ENCODE assay signal across 8 cellular contexts in the genomic region with DNA sequence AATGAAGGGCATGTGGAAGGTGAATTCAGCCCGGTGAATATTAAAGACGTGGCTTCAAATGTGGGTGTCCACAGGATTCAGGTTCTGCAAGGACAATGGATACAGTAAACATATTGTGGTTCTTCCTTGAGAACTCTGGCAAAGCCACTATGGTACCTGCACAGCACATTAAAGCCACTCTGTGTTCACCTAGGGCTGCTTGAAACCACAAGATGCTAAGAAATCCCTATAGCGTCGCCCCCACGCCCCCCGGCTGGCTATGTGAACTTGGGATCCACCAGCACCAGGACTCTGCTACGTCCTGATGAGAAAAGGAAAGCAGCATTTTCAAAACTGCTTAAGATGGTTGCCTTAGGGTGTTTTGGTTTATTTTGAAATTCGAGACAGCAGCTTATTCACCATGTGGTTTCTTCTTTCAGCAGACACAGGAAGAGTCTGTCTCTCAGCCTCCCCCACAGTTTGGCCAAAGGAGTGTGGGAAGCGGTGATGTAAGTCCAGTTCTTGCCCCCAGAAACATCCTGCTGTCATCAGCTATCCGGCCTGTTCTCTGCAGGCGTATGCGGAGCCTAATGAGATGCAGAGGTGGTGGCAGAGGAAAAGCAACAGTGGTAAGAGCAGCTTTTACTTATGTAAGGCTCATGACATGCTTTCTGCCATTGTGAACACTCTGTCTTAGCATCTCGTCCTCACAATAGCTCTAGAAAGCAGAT.
DNase-seq lines count a peak whose midpoint lies in the region; ATAC-seq and TF ChIP-seq lines count a peak whose summit lies in the region.

No MANE protein-coding gene starts in this region.

- in situ Hi-C loops in GM13976 (cut with MboI; ENCODE audit: low sequenced_read_pairs, unreplicated experiment) (no loop called here), Panc1 (cut with HindIII; ENCODE audit: low pct_unique_long_range_greater_than_20kb, low sequenced_read_pairs) (no loop called here)

- peaks cover 29% of the 10 kb centered on the region for H3K36me3 ChIP-seq in Panc1 (ENCODE audit: control insufficient read depth, insufficient read depth, low read length)
- H3K36me3 ChIP-seq in gastroesophageal sphincter, result peaks cover 0 to 38% of the 10 kb centered on the region in 2 donors

- H3K4me1 Mint-ChIP-seq in activated T-helper 2 cell treated with anti-CD3 and anti-CD28 coated beads, Interferon-gamma antibody, Interleukin-2, Interleukin-4, amounts not matched to agents 10 μg/mL and 5 μg/mL and 100 μg/mL, durations not matched to agents 14 hours and 24 hours and 36 hours (ENCODE audit: low read depth), result peaks cover 58% of the 10 kb centered on the region

- 43 to 93% methylated on average over 2 to 6 of the region's 13 CpGs for WGBS in gastroesophageal sphincter (ENCODE audit: low coverage in 1 of 2), 2 donors

- CTCF ChIA-PET in Panc1 (lab: Charles Lee), result no interaction called here

- TF ChIP-seq EP300 in gastroesophageal sphincter (IDR thresholded peaks at IDR 0.05), result no peak

- no peaks in the 10 kb centered on the region for H3K27me3 ChIP-seq in Panc1 (ENCODE audit: control insufficient read depth, insufficient read depth, low read length)
- no peaks in the 10 kb centered on the region for H3K27me3 ChIP-seq in gastroesophageal sphincter

- H3K9me3 ChIP-seq in Panc1 (ENCODE audit: control insufficient read depth, insufficient read depth, low read depth, low read length) (no peaks in the 10 kb centered on the region), gastroesophageal sphincter (no peaks in the 10 kb centered on the region)

- H3K27ac ChIP-seq in Panc1 (ENCODE audit: low read length) (no peak overlapping the region), gastroesophageal sphincter (peak overlapping the region; percentile 55 to 85 (median 76))

- peak overlapping the region; percentile 67 for H3K27ac Mint-ChIP-seq in activated T-helper 2 cell treated with anti-CD3 and anti-CD28 coated beads, Interferon-gamma antibody, Interleukin-2, Interleukin-4, amounts not matched to agents 10 μg/mL and 5 μg/mL and 100 μg/mL, durations not matched to agents 14 hours and 24 hours and 36 hours

- peaks cover 75% of the 10 kb centered on the region for H3K36me3 Mint-ChIP-seq in activated T-helper 2 cell treated with anti-CD3 and anti-CD28 coated beads, Interferon-gamma antibody, Interleukin-2, Interleukin-4, amounts not matched to agents 10 μg/mL and 5 μg/mL and 100 μg/mL, durations not matched to agents 14 hours and 24 hours and 36 hours (ENCODE audit: low read depth)

- intact Hi-C loops in Panc1 (cut with micrococcal nuclease; ENCODE audit: unreplicated experiment), result no loop called here
- intact Hi-C loops in activated T-helper 2 cell treated with anti-CD3 and anti-CD28 coated beads, Interferon-gamma antibody, Interleukin-2, Interleukin-4, amounts not matched to agents 10 μg/mL and 5 μg/mL and 100 μg/mL, durations not matched to agents 14 hours and 24 hours and 36 hours (cut with micrococcal nuclease), result loop anchor here (1.0 to 5.0 kb wide), 2 partner anchors 29 to 49 kb away; no protein-coding TSS in a partner anchor

- peak overlapping the region; percentile 4 for H3K4me3 Mint-ChIP-seq in activated T-helper 2 cell treated with anti-CD3 and anti-CD28 coated beads, Interferon-gamma antibody, Interleukin-2, Interleukin-4, amounts not matched to agents 10 μg/mL and 5 μg/mL and 100 μg/mL, durations not matched to agents 14 hours and 24 hours and 36 hours (ENCODE audit: low read depth)

- POLR2A ChIA-PET in Panc1 (lab: Charles Lee), result no interaction called here

- TF ChIP-seq CTCF in GM13976 (IDR thresholded peaks at IDR 0.05; ENCODE audit: borderline replicate concordance, control extremely low read depth, extremely low read depth, insufficient read depth, missing control alignments) (no peak), Panc1 (IDR thresholded peaks at IDR 0.05) (no peak), gastroesophageal sphincter (IDR thresholded peaks at IDR 0.05) (no peak)

- no TSS peak for BruUV-seq in Panc1 (replicated peaks; lab: Mats Ljungman, UMichigan)

- TF ChIP-seq POLR2A in gastroesophageal sphincter (IDR thresholded peaks at IDR 0.05), result no peak

- H3K4me3 ChIP-seq in Panc1 (ENCODE audit: low read depth in 2 of 2, low read length in 2 of 2) (no peak overlapping the region), gastroesophageal sphincter (no peak overlapping the region)

- no peaks in the 10 kb centered on the region for H3K27me3 Mint-ChIP-seq in activated T-helper 2 cell treated with anti-CD3 and anti-CD28 coated beads, Interferon-gamma antibody, Interleukin-2, Interleukin-4, amounts not matched to agents 10 μg/mL and 5 μg/mL and 100 μg/mL, durations not matched to agents 14 hours and 24 hours and 36 hours (ENCODE audit: low read depth)

- ATAC-seq in Panc1 (peak; percentile 66), gastroesophageal sphincter (peak; percentile 83), GM19395 (IDR thresholded peaks at IDR 0.05; ENCODE audit: unreplicated experiment) (no peak)

- H3K4me1 ChIP-seq in Panc1 (ENCODE audit: control insufficient read depth, insufficient read depth, low read length), result peaks cover 7% of the 10 kb centered on the region; the same call in 1 of the 2 replicates
- peaks cover 8 to 81% (median 26%) of the 10 kb centered on the region in 3 donors for H3K4me1 ChIP-seq in gastroesophageal sphincter

- DNase-seq in GM13976 (ENCODE audit: low spot score) (peak; percentile 66), Panc1 (ENCODE audit: low read depth, low spot score) (no peak), putamen (ENCODE audit: low spot score) (peak; percentile 34), NCI-H2227 treated with DMSO at 0.1 percent for 48 hours (lab: John Stamatoyannopoulos, UW) (no peak), NCI-H1092 (lab: John Stamatoyannopoulos, UW) (no peak)
- DNase-seq in activated T-helper 2 cell treated with anti-CD3 and anti-CD28 coated beads, Interferon-gamma antibody, Interleukin-2, Interleukin-4, amounts not matched to agents 10 μg/mL and 5 μg/mL and 100 μg/mL, durations not matched to agents 14 hours and 24 hours and 36 hours (ENCODE audit: low spot score), result peak; percentile 19

- H3K9me3 Mint-ChIP-seq in activated T-helper 2 cell treated with anti-CD3 and anti-CD28 coated beads, Interferon-gamma antibody, Interleukin-2, Interleukin-4, amounts not matched to agents 10 μg/mL and 5 μg/mL and 100 μg/mL, durations not matched to agents 14 hours and 24 hours and 36 hours, result peaks cover 10% of the 10 kb centered on the region

Comparison
In these comparisons a context has a peak if more than half of its experiments do, and no peak if none do; other contexts are left out.
1. DNase-seq: peak in GM13976 (single experiment), activated T-helper 2 cell treated with anti-CD3 and anti-CD28 coated beads, Interferon-gamma antibody, Interleukin-2, Interleukin-4, amounts not matched to agents 10 μg/mL and 5 μg/mL and 100 μg/mL, durations not matched to agents 14 hours and 24 hours and 36 hours (single experiment) and putamen (single experiment); none in Panc1 (single experiment), NCI-H2227 treated with DMSO at 0.1 percent for 48 hours (single experiment) and NCI-H1092 (single experiment).